In genomic region chr1:226061793-226062557, GRCh38 we compare ENCODE assay signal across 1 cellular context.
TF ChIP-seq lines count a peak whose summit lies in the region.

No MANE protein-coding gene starts in this region.

TF ChIP-seq in HepG2, 621 proteins besides CTCF, POLR2A, EP300 and RAD21 (continued from another document and continues in another):
- TF ChIP-seq ZNF407 (CRISPR knock-in tag; IDR thresholded peaks at IDR 0.05; ENCODE audit: not compliant biosample characterization) (no peak), HNF4G (IDR thresholded peaks at IDR 0.05; ENCODE audit: borderline replicate concordance, low read depth, low read length) (no peak; the same call in 1 of the 2 replicates), HNF4G (CRISPR knock-in tag; IDR thresholded peaks at IDR 0.05; ENCODE audit: borderline replicate concordance, low read depth) (0 out of 2 replicates have a peak, but pooled peaks have one; percentile 27), FOXO1 (CRISPR knock-in tag; IDR thresholded peaks at IDR 0.05) (no peak), ZNF687 (CRISPR knock-in tag; IDR thresholded peaks at IDR 0.05) (peak; percentile 84), MLXIP (CRISPR knock-in tag; IDR thresholded peaks at IDR 0.05; ENCODE audit: borderline replicate concordance) (no peak), ZBTB2 (CRISPR knock-in tag; IDR thresholded peaks at IDR 0.05; ENCODE audit: low read depth) (peak; percentile 72; the same call in 1 of the 2 replicates), LRRFIP1 (CRISPR knock-in tag; conservative IDR thresholded peaks at IDR 0.05) (no peak), USF2 (IDR thresholded peaks at IDR 0.05; ENCODE audit: low read depth, low read length) (no peak), USF2 (CRISPR knock-in tag; IDR thresholded peaks at IDR 0.05; ENCODE audit: borderline replicate concordance) (no peak), MAFF (IDR thresholded peaks at IDR 0.05; ENCODE audit: low read depth, low read length) (no peak), FLYWCH1 (CRISPR knock-in tag; IDR thresholded peaks at IDR 0.05) (no peak), ZNF20 (CRISPR knock-in tag; IDR thresholded peaks at IDR 0.05) (no peak), HMGXB3 (CRISPR knock-in tag; IDR thresholded peaks at IDR 0.05; ENCODE audit: borderline replicate concordance) (no peak), ZFP36L1 (CRISPR knock-in tag; IDR thresholded peaks at IDR 0.05) (no peak), ISX (CRISPR knock-in tag; conservative IDR thresholded peaks at IDR 0.05) (no peak), PRDM4 (CRISPR knock-in tag; IDR thresholded peaks at IDR 0.05; ENCODE audit: borderline replicate concordance) (no peak)
